In the genomic region with DNA sequence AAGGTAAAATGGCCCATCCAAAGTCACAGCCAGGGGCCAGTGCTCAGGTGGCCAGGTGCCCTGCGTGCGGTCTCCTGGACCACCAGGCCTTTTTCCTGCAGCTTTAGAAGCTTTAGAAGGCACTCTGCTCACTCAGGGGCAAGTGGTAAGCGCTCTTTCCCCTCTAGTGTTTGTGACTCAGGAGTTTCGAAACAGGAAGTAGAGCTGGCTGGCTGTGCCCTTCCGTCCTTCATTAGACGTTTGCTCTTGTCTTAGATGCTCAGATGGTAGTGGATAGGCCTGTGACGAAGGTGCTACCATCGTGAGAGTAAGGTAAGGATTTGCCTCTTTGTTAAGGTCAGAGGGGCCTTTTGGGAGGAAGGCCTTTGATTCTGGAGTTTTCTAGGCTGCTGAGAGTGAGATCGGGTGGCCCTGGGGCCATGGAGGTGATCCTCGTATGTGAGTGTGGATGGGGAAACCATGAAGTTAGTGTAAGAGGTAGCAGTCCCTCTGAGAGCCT, we compare ENCODE assay signal across 8 cellular contexts. TPM values are rescaled to one million over a fixed set of nuclear protein-coding genes. Genes with fewer than 3 reads are reported as not detected.
DNase-seq lines count a peak whose midpoint lies in the region; ATAC-seq and TF ChIP-seq lines count a peak whose summit lies in the region.

Gene CASP8, plus strand, starts transcription at position 235 of the 499 bp plus-strand sequence. CDS start 5,951 bp downstream, outside the sequence.

- ATAC-seq in GM19351 (IDR thresholded peaks at IDR 0.05; ENCODE audit: unreplicated experiment) (peak; percentile 42), HG02763 (IDR thresholded peaks at IDR 0.05; ENCODE audit: unreplicated experiment) (no peak), HG03565 (IDR thresholded peaks at IDR 0.05; ENCODE audit: unreplicated experiment) (no peak)

- H3K4me3 ChIP-seq in fibroblast of mammary gland (ENCODE audit: control insufficient read depth, low read depth, low read length) = peak within 1 kb of the TSS; percentile 83

- peak; percentile 90 for DNase-seq in NOMO-1 treated with dmso at 0.1 percent for 144 hours (lab: John Stamatoyannopoulos, UW; ENCODE audit: unreplicated experiment)
- DNase-seq in activated CD8-positive, alpha-beta memory T cell treated with anti-CD3 and anti-CD28 coated beads, Interleukin-2, amount 50 U/mL, for 4 hours = peak; percentile 54
- DNase-seq in fibroblast of mammary gland (ENCODE audit: low read depth) = peak; percentile 80
- DNase-seq in posterior vena cava (ENCODE audit: low spot score) = no peak
- DNase-seq in COLO668 (lab: John Stamatoyannopoulos, UW; ENCODE audit: unreplicated experiment) = no peak

- no peak for TF ChIP-seq CTCF in fibroblast of mammary gland (conservative IDR thresholded peaks at IDR 0.05; ENCODE audit: control insufficient read depth, insufficient read depth, low read depth, low read length)

- intact Hi-C loops in posterior vena cava (cut with DNase I) = loop anchor here in 1 of 2 donors (10.0 kb wide), 1 partner anchor 1436 kb away; no protein-coding TSS in a partner anchor

RNA-seq across cellular contexts. Expression of gene CASP8, which starts in this region (rescaled TPM):
- total RNA-seq in posterior vena cava = 10 to 100 TPM; 11.3 to 14.8 TPM

Comparison
In these comparisons a context has a peak if more than half of its experiments do, and no peak if none do; other contexts are left out.
1. DNase-seq: peak in NOMO-1 treated with dmso at 0.1 percent for 144 hours (single experiment), activated CD8-positive, alpha-beta memory T cell treated with anti-CD3 and anti-CD28 coated beads, Interleukin-2, amount 50 U/mL, for 4 hours (single experiment) and fibroblast of mammary gland (single experiment); none in posterior vena cava (single experiment) and COLO668 (single experiment).